ENCODE assay signal across 1 cellular context in the genomic region with DNA sequence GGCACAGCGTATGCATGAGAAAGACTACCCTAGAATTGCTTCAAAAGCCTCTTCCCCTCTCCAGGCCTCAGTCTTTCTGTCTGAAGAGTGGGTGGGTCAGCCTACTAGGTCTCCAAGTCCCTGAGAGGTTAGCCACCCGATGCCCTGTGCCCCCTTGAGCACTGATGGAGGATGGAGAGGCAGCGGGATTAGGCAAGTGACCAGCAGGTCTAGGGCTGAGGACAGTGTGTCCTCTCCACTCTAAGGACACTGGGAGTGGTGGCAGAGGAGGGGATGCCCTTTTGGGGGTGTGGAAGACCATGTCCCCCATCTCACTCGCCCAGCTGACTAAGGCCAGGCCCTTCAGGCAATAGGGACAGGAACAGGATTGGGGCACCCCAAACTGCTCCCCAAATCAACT.
A peak's percentile ranks its signal among the peaks of the same experiment; 100 is the strongest.
TF ChIP-seq lines count a peak whose summit lies in the region.

No MANE protein-coding gene starts in this region.

TF ChIP-seq in H1, 55 proteins besides CTCF, POLR2A, EP300 and RAD21:
- no peak for TF ChIP-seq TCF12 (IDR thresholded peaks at IDR 0.05; ENCODE audit: low read depth, low read length)
- TF ChIP-seq KDM1A (IDR thresholded peaks at IDR 0.05; ENCODE audit: borderline replicate concordance, low read length): peak; percentile 30; the same call in 1 of the 2 replicates
TF ChIP-seq in H1: peak in this region for 1.
